In the genomic region with DNA sequence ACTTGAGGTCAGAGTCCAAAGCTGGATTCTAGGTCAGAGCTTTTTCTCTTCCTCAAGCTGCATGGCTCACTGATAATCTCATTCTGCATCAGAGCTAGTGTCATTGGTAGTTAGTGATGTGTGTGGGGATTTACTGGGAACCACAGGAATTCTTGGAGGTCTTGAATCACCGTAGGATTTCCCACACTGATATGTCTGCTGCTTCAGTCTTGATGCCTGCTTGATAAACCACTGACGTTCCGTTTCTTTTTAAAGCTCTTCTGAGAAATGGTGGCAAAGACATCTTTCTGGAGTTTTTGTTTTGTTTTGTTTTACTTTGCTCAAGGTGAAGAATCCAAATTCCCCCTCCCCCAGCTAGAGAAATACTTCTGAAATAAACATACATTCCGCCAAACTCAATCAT, we compare ENCODE assay signal across 10 cellular contexts. TPM values are rescaled to one million over a fixed set of nuclear protein-coding genes. Genes with fewer than 3 reads are reported as not detected.
A peak's percentile ranks its signal among the peaks of the same experiment; 100 is the strongest.
DNase-seq lines count a peak whose midpoint lies in the region; ATAC-seq and TF ChIP-seq lines count a peak whose summit lies in the region.
"Had no signal": no experiment of that assay in that cellular context is flagged by ENCODE, and none has a peak within 500 bp of the region (broad histone marks: within the 10 kb centered on the region; RNA-seq: fewer than 3 reads in every experiment).

No MANE protein-coding gene starts in this region.

- H3K9me3 ChIP-seq in CD4-positive, alpha-beta T cell (ENCODE audit: control insufficient read depth, low read length): no peaks in the 10 kb centered on the region
- no peaks in the 10 kb centered on the region for H3K9me3 ChIP-seq in GM23248 (ENCODE audit: low read depth)

- POLR2A ChIA-PET in CD4-positive, alpha-beta T cell (lab: Charles Lee): interaction anchor here (0.6 to 2.6 kb wide), 17 partner anchors 9 to 175 kb away, joined by 3 to 20 read pairs (median 4); partner anchors contain the start of gene ITK
- POLR2A ChIA-PET in activated CD8-positive, alpha-beta T cell treated with anti-CD3 and anti-CD28 coated beads for 36 hours (lab: Charles Lee): interaction anchor here (1.9 to 50.1 kb wide), 3 partner anchors 14 to 34 kb away, joined by 7 to 1980 read pairs (median 280); partner anchors contain the start of genes ITK and MED7

- 1 to 7% methylated on average over 4 of the region's 4 CpGs for WGBS in GM23248 (ENCODE audit: low coverage in 1 of 2, low lambda C conversion rate in 2 of 2, missing lambda C conversion rate in 2 of 2), 2 experiments

- TF ChIP-seq CTCF in CD4-positive, alpha-beta T cell (IDR thresholded peaks at IDR 0.05): no peak
- TF ChIP-seq CTCF in activated CD8-positive, alpha-beta T cell treated with anti-CD3 and anti-CD28 coated beads for 36 hours (IDR thresholded peaks at IDR 0.05): no peak
- no peak for TF ChIP-seq CTCF in progenitor cell of endocrine pancreas (IDR thresholded peaks at IDR 0.05; ENCODE audit: unreplicated experiment)

- no peaks in the 10 kb centered on the region for H3K9me2 ChIP-seq in GM23248 (ENCODE audit: insufficient read depth)

- H3K9me3 Mint-ChIP-seq in CD4-positive, alpha-beta T cell: no peaks in the 10 kb centered on the region
- peaks cover 15% of the 10 kb centered on the region for H3K9me3 Mint-ChIP-seq in activated CD8-positive, alpha-beta T cell treated with anti-CD3 and anti-CD28 coated beads for 36 hours
- H3K9me3 Mint-ChIP-seq in progenitor cell of endocrine pancreas (ENCODE audit: low read depth): peaks cover 12% of the 10 kb centered on the region

- 0 out of 2 replicates have a peak, but pooled peaks cover 4% of the 10 kb centered on the region for H3K4me1 ChIP-seq in GM23248 (ENCODE audit: insufficient read depth)

- no peak for DNase-seq in CD4-positive, alpha-beta T cell
- DNase-seq in GM23248 (peak; percentile 79), kidney glomerular epithelial cell (lab: John Stamatoyannopoulos, UW) (peak; percentile 77), dermis blood vessel endothelial cell (no peak), H7 (no peak), progenitor cell of endocrine pancreas (ENCODE audit: low spot score, unreplicated experiment) (no peak)
- peak; percentile 41 for DNase-seq in activated CD8-positive, alpha-beta T cell treated with anti-CD3 and anti-CD28 coated beads for 36 hours
- DNase-seq: DMS153 had no signal

- H4K20me1 ChIP-seq in GM23248 (ENCODE audit: insufficient read depth): no peaks in the 10 kb centered on the region

- CTCF ChIA-PET in CD4-positive, alpha-beta T cell (lab: Charles Lee): interaction anchor here (0.8 to 1.2 kb wide), 4 partner anchors 12 to 161 kb away, joined by 3 to 6 read pairs (median 3); no protein-coding TSS in a partner anchor
- CTCF ChIA-PET in activated CD8-positive, alpha-beta T cell treated with anti-CD3 and anti-CD28 coated beads for 36 hours (lab: Charles Lee): interaction anchor here (0.9 to 2.5 kb wide), 12 partner anchors 8 to 161 kb away, joined by 3 to 12 read pairs (median 4); partner anchors contain the start of gene ITK

- H3K27me3 Mint-ChIP-seq in CD4-positive, alpha-beta T cell: no peaks in the 10 kb centered on the region
- no peaks in the 10 kb centered on the region for H3K27me3 Mint-ChIP-seq in activated CD8-positive, alpha-beta T cell treated with anti-CD3 and anti-CD28 coated beads for 36 hours
- no peaks in the 10 kb centered on the region for H3K27me3 Mint-ChIP-seq in progenitor cell of endocrine pancreas

- no peaks in the 10 kb centered on the region for H3K36me3 Mint-ChIP-seq in CD4-positive, alpha-beta T cell (ENCODE audit: low read depth)
- peaks cover 24% of the 10 kb centered on the region for H3K36me3 Mint-ChIP-seq in activated CD8-positive, alpha-beta T cell treated with anti-CD3 and anti-CD28 coated beads for 36 hours (ENCODE audit: low read depth)
- no peaks in the 10 kb centered on the region for H3K36me3 Mint-ChIP-seq in progenitor cell of endocrine pancreas (ENCODE audit: insufficient read depth)

- H3K4me2 ChIP-seq in GM23248 (ENCODE audit: unreplicated experiment): no peak overlapping the region

- no peaks in the 10 kb centered on the region for H3K27me3 ChIP-seq in CD4-positive, alpha-beta T cell (ENCODE audit: control insufficient read depth, insufficient read depth, low read length)
- H3K27me3 ChIP-seq in GM23248 (replicated peaks; ENCODE audit: insufficient read depth) (peaks cover 19% of the 10 kb centered on the region; the same call in 1 of the 2 replicates), H7 (ENCODE audit: control insufficient read depth, insufficient read depth, low read length) (no peaks in the 10 kb centered on the region)

- no peaks in the 10 kb centered on the region for H3F3A ChIP-seq in GM23248 (ENCODE audit: insufficient read depth)

- no peak for ATAC-seq in CD4-positive, alpha-beta T cell (ENCODE audit: poor library complexity)
- ATAC-seq in activated CD8-positive, alpha-beta T cell treated with anti-CD3 and anti-CD28 coated beads for 36 hours: peak; percentile 75
- ATAC-seq in SK-N-SH treated with all-trans-retinoic acid at 6 μM for 48 hours: no peak

- intact Hi-C loops in CD4-positive, alpha-beta T cell (cut with DNase I, micrococcal nuclease): no loop called here
- intact Hi-C loops in activated CD8-positive, alpha-beta T cell treated with anti-CD3 and anti-CD28 coated beads for 36 hours (cut with micrococcal nuclease): no loop called here

- H3K27ac Mint-ChIP-seq in CD4-positive, alpha-beta T cell: peak overlapping the region; percentile 72
- H3K27ac Mint-ChIP-seq in activated CD8-positive, alpha-beta T cell treated with anti-CD3 and anti-CD28 coated beads for 36 hours: peak overlapping the region; percentile 88
- H3K27ac Mint-ChIP-seq in progenitor cell of endocrine pancreas: no peak overlapping the region

- no peaks in the 10 kb centered on the region for H3K36me3 ChIP-seq in GM23248 (ENCODE audit: low read depth)
- H3K36me3 ChIP-seq in H7 (replicated peaks; ENCODE audit: control insufficient read depth, insufficient read depth, low read length): no peaks in the 10 kb centered on the region

- no peak overlapping the region for H2AFZ ChIP-seq in GM23248

- no peak overlapping the region for H3K9ac ChIP-seq in GM23248

- no peak overlapping the region for H3K4me3 ChIP-seq in GM23248
- H3K4me3 ChIP-seq in H7 (ENCODE audit: insufficient read depth, low read depth, low read length): no peak overlapping the region
- H3K4me3 ChIP-seq: SK-N-MC had no signal

- in situ Hi-C loops in GM23248 (cut with MboI): no loop called here

- no peaks in the 10 kb centered on the region for H3K79me2 ChIP-seq in GM23248 (ENCODE audit: insufficient read depth)

- H3K27ac ChIP-seq in CD4-positive, alpha-beta T cell (ENCODE audit: low read depth, low read length): no peak overlapping the region
- no peak overlapping the region for H3K27ac ChIP-seq in GM23248
- H3K27ac ChIP-seq: SK-N-MC had no signal

- peaks cover 70% of the 10 kb centered on the region for H3K4me1 Mint-ChIP-seq in CD4-positive, alpha-beta T cell (ENCODE audit: low read depth)
- H3K4me1 Mint-ChIP-seq in activated CD8-positive, alpha-beta T cell treated with anti-CD3 and anti-CD28 coated beads for 36 hours (ENCODE audit: low read depth): peaks cover 72% of the 10 kb centered on the region
- H3K4me1 Mint-ChIP-seq in progenitor cell of endocrine pancreas (ENCODE audit: low read depth): no peaks in the 10 kb centered on the region

- H3K4me3 Mint-ChIP-seq in CD4-positive, alpha-beta T cell: peak overlapping the region; percentile 57
- H3K4me3 Mint-ChIP-seq in activated CD8-positive, alpha-beta T cell treated with anti-CD3 and anti-CD28 coated beads for 36 hours: peak overlapping the region; percentile 56
- no peak overlapping the region for H3K4me3 Mint-ChIP-seq in progenitor cell of endocrine pancreas (ENCODE audit: low read depth)

RNA-seq across cellular contexts. Expression of gene GARIN3, which starts 1.2 kb away (rescaled TPM):
- not detected for total RNA-seq in CD4-positive, alpha-beta T cell
- total RNA-seq in GM23248 (2014; rRNA removed; shearing (Covaris generic)): not detected in 2 replicates
- not detected in 2 replicates for polyA plus RNA-seq in GM23248 (2016; fragmentation: Nextera tagmentation; extraction: Ambion mirVana)
- total RNA-seq in activated CD8-positive, alpha-beta T cell treated with anti-CD3 and anti-CD28 coated beads for 36 hours: 1 to 10 TPM in 1 of 2 experiments, under 1 TPM in 1; 0.77 to 1.1 TPM
- total RNA-seq in dermis blood vessel endothelial cell (not detected in 2 replicates), progenitor cell of endocrine pancreas (not detected in 2 replicates)
- total RNA-seq in H7 (2014; rRNA removed; shearing (Covaris generic)): not detected in 2 replicates

RNA-seq across cellular contexts. Expression of gene ITK, which starts 13.4 kb away (rescaled TPM):
- total RNA-seq in CD4-positive, alpha-beta T cell: 100 to 1,000 TPM; 289 to 292 TPM
- total RNA-seq in GM23248 (2014; rRNA removed; shearing (Covaris generic)): 0.11 TPM in 1 of 2 replicates, not detected in the other
- polyA plus RNA-seq in GM23248 (2016; fragmentation: Nextera tagmentation; extraction: Ambion mirVana): 0.04 TPM in 1 of 2 replicates, not detected in the other
- total RNA-seq in activated CD8-positive, alpha-beta T cell treated with anti-CD3 and anti-CD28 coated beads for 36 hours: 100 to 1,000 TPM; 229 to 236 TPM
- total RNA-seq in dermis blood vessel endothelial cell (not detected in 2 replicates), progenitor cell of endocrine pancreas (not detected in 2 replicates)
- 0.03 and 0.15 TPM in 2 replicates for total RNA-seq in H7 (2014; rRNA removed; shearing (Covaris generic))

RNA-seq across cellular contexts. Expression of gene MED7, which starts 24.6 kb away (rescaled TPM):
- 1 to 10 TPM; 7.0 to 8.7 TPM for total RNA-seq in CD4-positive, alpha-beta T cell
- 8.0 and 15.8 TPM in 2 replicates for total RNA-seq in GM23248 (2014; rRNA removed; shearing (Covaris generic))
- 21.2 and 22.2 TPM in 2 replicates for polyA plus RNA-seq in GM23248 (2016; fragmentation: Nextera tagmentation; extraction: Ambion mirVana)
- total RNA-seq in activated CD8-positive, alpha-beta T cell treated with anti-CD3 and anti-CD28 coated beads for 36 hours: 10 to 100 TPM; 13.6 to 13.7 TPM
- total RNA-seq in dermis blood vessel endothelial cell (7.7 and 7.8 TPM in 2 replicates), progenitor cell of endocrine pancreas (15.6 and 18.2 TPM in 2 replicates)
- total RNA-seq in H7 (2014; rRNA removed; shearing (Covaris generic)): 9.3 and 11.7 TPM in 2 replicates

RNA-seq across cellular contexts. Expression of gene HAVCR2, which starts 58.4 kb away (rescaled TPM):
- 1 to 10 TPM; 1.4 to 1.8 TPM for total RNA-seq in CD4-positive, alpha-beta T cell
- total RNA-seq in GM23248 (2014; rRNA removed; shearing (Covaris generic)): not detected in 2 replicates
- not detected in 2 replicates for polyA plus RNA-seq in GM23248 (2016; fragmentation: Nextera tagmentation; extraction: Ambion mirVana)
- total RNA-seq in activated CD8-positive, alpha-beta T cell treated with anti-CD3 and anti-CD28 coated beads for 36 hours: 10 to 100 TPM; 28.7 to 34.6 TPM
- under 0.01 and 0.09 TPM in 2 replicates for total RNA-seq in dermis blood vessel endothelial cell
- 0.18 and 0.31 TPM in 2 replicates for total RNA-seq in H7 (2014; rRNA removed; shearing (Covaris generic))
- 0.17 and 0.62 TPM in 2 replicates for total RNA-seq in progenitor cell of endocrine pancreas

Comparison
In these comparisons a context has a peak if more than half of its experiments do, and no peak if none do; other contexts are left out.
1. DNase-seq: peak in GM23248 (single experiment), activated CD8-positive, alpha-beta T cell treated with anti-CD3 and anti-CD28 coated beads for 36 hours (single experiment) and kidney glomerular epithelial cell (single experiment); none in CD4-positive, alpha-beta T cell (0 of 10), dermis blood vessel endothelial cell (single experiment), H7 (single experiment) and progenitor cell of endocrine pancreas (single experiment).
2. RNA of gene ITK, which starts 13.4 kb away (total RNA-seq): 289 to 292 TPM in CD4-positive, alpha-beta T cell and 229 to 236 TPM in activated CD8-positive, alpha-beta T cell treated with anti-CD3 and anti-CD28 coated beads for 36 hours; 0.11 TPM in GM23248, 0.03 to 0.15 TPM in H7, not detected in dermis blood vessel endothelial cell and not detected in progenitor cell of endocrine pancreas; every median in the first group is over 100 times any median in the second.